In the genomic region with DNA sequence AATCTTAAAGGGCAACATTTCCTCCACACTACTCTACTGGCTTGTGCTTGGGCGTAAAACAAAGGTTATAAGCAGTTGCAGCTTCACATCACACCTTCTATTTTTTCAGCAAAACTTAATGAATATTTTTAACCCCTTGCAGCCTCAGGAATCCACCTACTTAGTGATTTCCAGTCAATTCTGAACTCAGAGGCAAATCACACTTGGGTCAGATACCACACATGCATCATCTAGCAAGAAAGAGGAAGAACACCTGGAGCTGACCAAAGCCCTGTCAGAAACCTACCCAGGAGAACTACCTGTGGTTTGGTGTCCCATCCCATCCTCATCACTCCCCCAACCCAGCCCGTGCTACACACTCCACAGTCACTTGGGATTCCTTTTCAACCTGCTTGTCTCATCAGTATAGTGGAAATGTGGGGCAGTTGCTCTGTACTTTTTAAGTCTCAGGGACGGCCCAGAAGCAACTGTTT, we compare ENCODE assay signal across 10 cellular contexts. TPM values are rescaled to one million over a fixed set of nuclear protein-coding genes. Genes with fewer than 3 reads are reported as not detected.
DNase-seq lines count a peak whose midpoint lies in the region; ATAC-seq, FAIRE-seq and TF ChIP-seq lines count a peak whose summit lies in the region.
"Had no signal": no experiment of that assay in that cellular context is flagged by ENCODE, and none has a peak within 500 bp of the region (broad histone marks: within the 10 kb centered on the region; RNA-seq: fewer than 3 reads in every experiment).

No MANE protein-coding gene starts in this region.

- DNase-seq in GM12891 (ENCODE audit: insufficient read length, low spot score) (peak; percentile 20), prostate gland (ENCODE audit: low spot score) (no peak), Ammon's horn (ENCODE audit: low spot score) (no peak), OCI-M2 (lab: John Stamatoyannopoulos, UW; ENCODE audit: unreplicated experiment) (no peak), testis (no peak)
- DNase-seq: brain microvascular endothelial cell had no signal

- peak; percentile 87 for FAIRE-seq in GM12891 (lab: Jason Lieb, UNC)

- intact Hi-C loops in prostate gland (cut with DNase I) (no loop called here), testis (cut with DNase I; ENCODE audit: low total_unique reads) (no loop called here)

- H3K4me3 ChIP-seq in prostate gland (no peak overlapping the region), testis (no peak overlapping the region)

- H3K9me3 ChIP-seq in prostate gland = no peaks in the 10 kb centered on the region
- H3K9me3 ChIP-seq in testis = no peaks in the 10 kb centered on the region

- TF ChIP-seq CTCF in prostate gland (IDR thresholded peaks at IDR 0.05) (no peak), testis (IDR thresholded peaks at IDR 0.05) (no peak)

- H3K27ac ChIP-seq in prostate gland = no peak overlapping the region
- H3K27ac ChIP-seq in testis = no peak overlapping the region
- H3K27ac ChIP-seq: brain microvascular endothelial cell had no signal

- 91% methylated on average over 3 of the region's 3 CpGs for WGBS in prostate gland
- WGBS in testis, 2 donors = 81 to 91% methylated on average over 3 of the region's 3 CpGs

- no peaks in the 10 kb centered on the region for H3K36me3 ChIP-seq in prostate gland
- H3K36me3 ChIP-seq in testis (ENCODE audit: low read depth, missing control alignments) = no peaks in the 10 kb centered on the region
- H3K36me3 ChIP-seq: brain microvascular endothelial cell had no signal

- TF ChIP-seq POLR2A in GM12891 (IDR thresholded peaks at IDR 0.05; ENCODE audit: low read depth, low read length) = no peak
- no peak for TF ChIP-seq POLR2A in prostate gland (IDR thresholded peaks at IDR 0.05)
- TF ChIP-seq POLR2A in testis (IDR thresholded peaks at IDR 0.05) = no peak

- ATAC-seq in GM19324 (IDR thresholded peaks at IDR 0.05; ENCODE audit: low FRiP score, unreplicated experiment) (peak; percentile 77), HG02840 (IDR thresholded peaks at IDR 0.05; ENCODE audit: low FRiP score, unreplicated experiment) (peak; percentile 82), HG03571 (IDR thresholded peaks at IDR 0.05; ENCODE audit: unreplicated experiment) (peak; percentile 67)
- ATAC-seq: HCT116 had no signal

- H3K4me1 ChIP-seq in prostate gland (replicated peaks) = peaks cover 1% of the 10 kb centered on the region
- peaks cover 3% of the 10 kb centered on the region for H3K4me1 ChIP-seq in testis

- no peaks in the 10 kb centered on the region for H3K27me3 ChIP-seq in prostate gland (replicated peaks; ENCODE audit: insufficient read depth)
- no peaks in the 10 kb centered on the region for H3K27me3 ChIP-seq in testis
- H3K27me3 ChIP-seq: brain microvascular endothelial cell had no signal

TF ChIP-seq in GM12891, 5 proteins besides CTCF, POLR2A, EP300 and RAD21:
- TF ChIP-seq TAF1 (IDR thresholded peaks at IDR 0.05; ENCODE audit: low read depth, low read length) (no peak), POU2F2 (IDR thresholded peaks at IDR 0.05; ENCODE audit: low read depth, low read length) (peak; percentile 85), SPI1 (IDR thresholded peaks at IDR 0.05; ENCODE audit: low read depth, low read length) (peak; percentile 66)

RNA-seq across cellular contexts. Expression of gene PIAS2, which starts 25.5 kb away (rescaled TPM):
- 7.4 TPM for polyA plus RNA-seq in GM12891 (2012; ENCODE audit: low read depth, missing spikeins)
- total RNA-seq in prostate gland (10 to 100 TPM; 16.3 to 35.2 TPM), testis (10 to 100 TPM; 74.6 to 96.7 TPM)
- polyA plus RNA-seq in testis (ENCODE audit: insufficient read depth, low read depth, low replicate concordance) = 318 TPM

RNA-seq across cellular contexts. Expression of gene KATNAL2, which starts 25.6 kb away (rescaled TPM):
- polyA plus RNA-seq in GM12891 (2012; ENCODE audit: low read depth, missing spikeins) = 2.1 TPM
- total RNA-seq in prostate gland = 10 to 100 TPM in 1 of 2 donors, 1 to 10 TPM in 1; 4.2 to 11.7 TPM
- 10 to 100 TPM; 17.5 to 36.8 TPM for total RNA-seq in testis
- polyA plus RNA-seq in testis (ENCODE audit: insufficient read depth, low read depth, low replicate concordance) = 36.2 TPM
